Comparison of ENCODE assay signal across 8 cellular contexts in genomic region chr9:99905833-99906402, GRCh38. TPM values are rescaled to one million over a fixed set of nuclear protein-coding genes. Genes with fewer than 3 reads are reported as not detected.
DNase-seq lines count a peak whose midpoint lies in the region; ATAC-seq, FAIRE-seq and TF ChIP-seq lines count a peak whose summit lies in the region.

No MANE protein-coding gene starts in this region.

- no peaks in the 10 kb centered on the region for H3K27me3 ChIP-seq in HCT116 (ENCODE audit: insufficient read depth, low read length)
- H3K27me3 ChIP-seq in hepatocyte: no peaks in the 10 kb centered on the region
- H3K27me3 ChIP-seq in small intestine (ENCODE audit: control insufficient read depth in 2 of 2, insufficient read depth in 2 of 2, low read length in 2 of 2): peaks cover 0 to 2% of the 10 kb centered on the region in 2 donors

- H2AFZ ChIP-seq in HCT116 (ENCODE audit: low read depth, low read length, poor library complexity, severe bottlenecking): peak overlapping the region; percentile 96
- peak overlapping the region; percentile 99 for H2AFZ ChIP-seq in hepatocyte

- no peaks in the 10 kb centered on the region for H3K36me3 ChIP-seq in HCT116 (ENCODE audit: control insufficient read depth in 1 of 2, insufficient read depth in 2 of 2, low read length in 2 of 2)
- no peaks in the 10 kb centered on the region for H3K36me3 ChIP-seq in hepatocyte (replicated peaks; ENCODE audit: insufficient read depth, low read depth)
- H3K36me3 ChIP-seq in small intestine (ENCODE audit: control insufficient read depth in 2 of 2, insufficient read depth in 2 of 2, low read length in 2 of 2): no peaks in the 10 kb centered on the region

- H3K4me1 ChIP-seq in HCT116 (ENCODE audit: control insufficient read depth in 1 of 2, insufficient read depth in 2 of 2, low read length in 2 of 2) (peaks cover 3 to 16% of the 10 kb centered on the region in 2 experiments; a peak in 3 of 4 replicates), hepatocyte (ENCODE audit: insufficient read depth) (peaks cover 9% of the 10 kb centered on the region), small intestine (ENCODE audit: control insufficient read depth in 2 of 2, insufficient read depth in 1 of 2, low read depth in 1 of 2, low read length in 1 of 2) (peaks cover 0 to 6% of the 10 kb centered on the region in 2 donors)

- H3K9me3 ChIP-seq in HCT116 (ENCODE audit: control insufficient read depth in 1 of 2, insufficient read depth in 1 of 2, low read depth in 1 of 2, low read length in 2 of 2) (no peaks in the 10 kb centered on the region), hepatocyte (ENCODE audit: low read depth) (no peaks in the 10 kb centered on the region), small intestine (ENCODE audit: control insufficient read depth, low read depth) (no peaks in the 10 kb centered on the region)

- peak overlapping the region; percentile 90 for H3K27ac ChIP-seq in C4-2B
- no peak overlapping the region for H3K27ac ChIP-seq in HCT116 (ENCODE audit: low read depth, low read length)
- peak overlapping the region; percentile 100 for H3K27ac ChIP-seq in hepatocyte
- H3K27ac ChIP-seq in small intestine (ENCODE audit: low read depth in 1 of 2, low read length in 1 of 2): peak overlapping the region in 1 of 2 donors; percentile 12

- intact Hi-C loops in HCT116 (cut with micrococcal nuclease): loop anchor here (2.0 to 5.0 kb wide), 2 partner anchors 85 to 691 kb away; partner anchors contain the start of gene NR4A3

- no peak for FAIRE-seq in small intestine (lab: Jason Lieb, UNC)

- H3K4me3 ChIP-seq in HCT116 (replicated peaks in 1 of 2; ENCODE audit: low read depth in 1 of 2, low read length in 2 of 2): peak overlapping the region; percentile 68 to 82
- H3K4me3 ChIP-seq in WI38 (ENCODE audit: low read depth, low read length): peak overlapping the region; percentile 90
- peak overlapping the region; percentile 96 for H3K4me3 ChIP-seq in hepatocyte
- H3K4me3 ChIP-seq in small intestine (ENCODE audit: low read depth in 1 of 2, low read length in 2 of 2): peak overlapping the region; percentile 84

- POLR2A ChIA-PET in HCT116 (lab: Charles Lee): interaction anchor here (0.6 kb wide), 1 partner anchor 84 kb away, joined by 3 read pairs; the partner anchor contains the start of gene NR4A3

- no peak for DNase-seq in HCT116 (ENCODE audit: low read depth, low spot score)
- DNase-seq in hepatocyte (ENCODE audit: low spot score): peak; percentile 13
- peak; percentile 25 for DNase-seq in small intestine
- DNase-seq in SKM-1 treated with dmso at 0.1 percent for 144 hours (lab: John Stamatoyannopoulos, UW; ENCODE audit: unreplicated experiment): no peak
- no peak for DNase-seq in GM10266 (ENCODE audit: extremely low spot score)

- TF ChIP-seq CTCF in C4-2B (conservative IDR thresholded peaks at IDR 0.05) (no peak), HCT116 (IDR thresholded peaks at IDR 0.05 in 2 of 3, conservative IDR thresholded peaks at IDR 0.05 in 1 of 3; ENCODE audit: borderline replicate concordance in 1 of 3, insufficient read depth in 1 of 3, low read depth in 2 of 3, low read length in 2 of 3) (no peak), WI38 (IDR thresholded peaks at IDR 0.05; ENCODE audit: low read depth, low read length) (no peak), hepatocyte (IDR thresholded peaks at IDR 0.05; ENCODE audit: poor library complexity) (no peak), GM10266 (IDR thresholded peaks at IDR 0.05; ENCODE audit: control insufficient read depth, insufficient read depth, low read depth, missing control alignments) (no peak)

- RAD21 ChIA-PET in HCT116 (lab: Charles Lee; ENCODE audit: low non-redundant PET in 1 of 2, low total read pairs in 2 of 2, uncharacterized antibody in 2 of 2, unreplicated experiment in 2 of 2): no interaction called here

- BruUV-seq in HCT116 (replicated peaks; lab: Mats Ljungman, UMichigan): TSS peak; percentile 79

- peak overlapping the region; percentile 30 for H3K9ac ChIP-seq in HCT116 (ENCODE audit: low read length)

- no peak for TF ChIP-seq POLR2A in HCT116 (IDR thresholded peaks at IDR 0.05; ENCODE audit: borderline replicate concordance, extremely low read depth, insufficient read depth, insufficient read length)

- H3K9me2 ChIP-seq in HCT116 (ENCODE audit: insufficient read depth) (no peaks in the 10 kb centered on the region), hepatocyte (replicated peaks; ENCODE audit: insufficient read depth) (no peaks in the 10 kb centered on the region)

- peak; percentile 12 for ATAC-seq in HCT116
- ATAC-seq in GM18861 (IDR thresholded peaks at IDR 0.05; ENCODE audit: unreplicated experiment): no peak

- CTCF ChIA-PET in HCT116 (lab: Charles Lee): no interaction called here

- WGBS in hepatocyte (ENCODE audit: low lambda C conversion rate, missing lambda C conversion rate): 38% methylated on average over 9 of the region's 9 CpGs
- 11 to 22% (median 15%) methylated on average over 9 of the region's 9 CpGs for WGBS in small intestine, 3 donors

- H4K20me1 ChIP-seq in HCT116 (ENCODE audit: insufficient read depth) (no peaks in the 10 kb centered on the region), hepatocyte (ENCODE audit: insufficient read depth, poor library complexity, severe bottlenecking) (no peaks in the 10 kb centered on the region)

- H3K79me2 ChIP-seq in HCT116 (ENCODE audit: insufficient read depth, low read length) (peaks cover 23% of the 10 kb centered on the region), hepatocyte (peaks cover 39% of the 10 kb centered on the region)

- peak overlapping the region; percentile 76 for H3K4me2 ChIP-seq in HCT116 (ENCODE audit: low read length)
- H3K4me2 ChIP-seq in hepatocyte: peak overlapping the region; percentile 82

- TF ChIP-seq RAD21 in HCT116 (IDR thresholded peaks at IDR 0.05; ENCODE audit: low read depth): no peak

TF ChIP-seq in HCT116, 20 proteins besides CTCF, POLR2A, EP300 and RAD21:
- no peak for TF ChIP-seq ZBTB33 (IDR thresholded peaks at IDR 0.05; ENCODE audit: extremely low read depth, insufficient replicate concordance, low read length)
- TF ChIP-seq ZFX (IDR thresholded peaks at IDR 0.05): no peak
- TF ChIP-seq MAX (IDR thresholded peaks at IDR 0.05): peak; percentile 61
- no peak for TF ChIP-seq ATF3 (IDR thresholded peaks at IDR 0.05)
- TF ChIP-seq EGR1 (IDR thresholded peaks at IDR 0.05; ENCODE audit: low read depth): no peak
- TF ChIP-seq ELF1 (IDR thresholded peaks at IDR 0.05; ENCODE audit: borderline replicate concordance, low read depth): no peak

RNA-seq across cellular contexts. Expression of gene STX17, which starts 0.5 kb away (rescaled TPM):
- 24.6 TPM for total RNA-seq in HCT116 (2021; ENCODE audit: unreplicated experiment)
- polyA plus RNA-seq in HCT116 (2012): 5.7 and 7.8 TPM in 2 replicates
- 26.7 and 33.8 TPM in 2 replicates for total RNA-seq in hepatocyte
- 17.6 and 18.4 TPM in 2 replicates for polyA plus RNA-seq in hepatocyte
- 1 to 10 TPM; 7.2 to 9.2 (median 7.8) TPM for polyA plus RNA-seq in small intestine

Comparison
In these comparisons a context has a peak if more than half of its experiments do, and no peak if none do; other contexts are left out.
1. DNase-seq: peak in hepatocyte (single experiment) and small intestine (single experiment); none in HCT116 (single experiment), SKM-1 treated with dmso at 0.1 percent for 144 hours (single experiment) and GM10266 (single experiment).
2. Peak in every context shown above with its lines, with median percentiles within 50 percentile points of each other: H3K4me3 ChIP-seq.